9 cellular contexts compared by ENCODE assay signal in the genomic region with DNA sequence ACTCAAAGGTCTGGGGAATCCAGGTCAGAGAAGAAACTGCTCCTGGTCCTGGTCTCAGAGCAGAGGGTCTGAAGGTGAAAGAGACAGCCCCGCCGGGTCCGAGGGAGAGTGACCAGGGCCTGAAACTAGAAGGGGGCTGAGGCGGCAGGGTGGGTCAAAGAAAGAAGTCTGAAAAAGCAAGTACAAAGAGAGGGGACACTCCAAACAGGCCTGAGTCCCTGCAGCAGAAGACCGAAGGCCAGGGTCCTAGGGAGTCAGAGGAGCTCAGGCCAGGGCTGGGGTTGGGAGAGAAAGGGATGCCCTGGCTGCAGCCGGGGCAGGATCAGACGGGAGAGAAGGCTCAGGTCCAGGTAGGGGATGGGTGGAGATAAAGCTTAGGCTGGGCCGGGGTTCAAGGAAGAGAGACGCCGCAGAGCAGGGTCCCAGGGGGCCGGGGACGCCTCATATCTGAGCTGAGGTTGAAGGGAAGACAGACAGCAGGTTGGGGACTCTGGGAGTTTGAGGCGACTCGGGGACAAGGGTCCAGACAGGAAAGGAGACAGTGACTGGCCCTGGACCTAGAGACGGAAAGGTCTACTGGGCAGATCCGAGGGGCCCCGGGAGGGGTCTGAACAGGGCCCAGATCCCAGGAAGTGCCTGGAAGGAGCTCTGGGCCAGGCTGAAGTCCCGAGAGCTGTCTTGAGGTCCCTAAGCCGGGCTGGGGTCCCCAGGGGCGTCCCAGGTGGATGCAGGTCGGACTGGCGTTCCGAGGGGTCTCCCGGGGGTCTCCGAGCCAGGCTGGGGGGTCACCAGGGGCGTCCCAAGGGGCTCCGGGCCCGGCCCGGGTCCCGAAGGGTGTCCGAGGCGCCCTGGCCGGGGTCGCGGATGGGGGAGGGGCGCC. TPM values are rescaled to one million over a fixed set of nuclear protein-coding genes. Genes with fewer than 3 reads are reported as not detected.
DNase-seq lines count a peak whose midpoint lies in the region; ATAC-seq and TF ChIP-seq lines count a peak whose summit lies in the region.
"Had no signal": no experiment of that assay in that cellular context is flagged by ENCODE, and none has a peak within 500 bp of the region (broad histone marks: within the 10 kb centered on the region; RNA-seq: fewer than 3 reads in every experiment).

No MANE protein-coding gene starts in this region.

- no peak for ATAC-seq in HG02884 (IDR thresholded peaks at IDR 0.05; ENCODE audit: unreplicated experiment)

- H3K4me1 ChIP-seq in iPS-20b (ENCODE audit: insufficient read depth, low read length): peaks cover 6% of the 10 kb centered on the region; the same call in 1 of the 2 replicates
- peaks cover 8 to 58% (median 53%) of the 10 kb centered on the region in 5 donors for H3K4me1 ChIP-seq in subcutaneous abdominal adipose tissue (ENCODE audit: control insufficient read depth in 5 of 5, insufficient read depth in 5 of 5, low read length in 5 of 5)

- H3K4me3 Mint-ChIP-seq in HFFc6: peak overlapping the region; percentile 99
- H3K4me3 Mint-ChIP-seq in activated T-helper 2 cell treated with anti-CD3 and anti-CD28 coated beads, Interferon-gamma antibody, Interleukin-2, Interleukin-4, amounts not matched to agents 10 μg/mL and 5 μg/mL and 100 μg/mL, durations not matched to agents 14 hours and 24 hours and 36 hours (ENCODE audit: low read depth): peak overlapping the region; percentile 94

- H3K9me3 ChIP-seq in iPS-20b (ENCODE audit: insufficient read depth, low read depth, low read length): no peaks in the 10 kb centered on the region
- no peaks in the 10 kb centered on the region for H3K9me3 ChIP-seq in subcutaneous abdominal adipose tissue (ENCODE audit: control insufficient read depth in 5 of 5, low read length in 5 of 5)

- no peak overlapping the region for H3K27ac ChIP-seq in iPS-20b (ENCODE audit: low read length)
- peak overlapping the region; percentile 30 for H3K27ac ChIP-seq in subcutaneous abdominal adipose tissue (ENCODE audit: low read depth, low read length)

- H3K9ac ChIP-seq in iPS-20b (ENCODE audit: low read depth, low read length) (peak overlapping the region; percentile 82), subcutaneous abdominal adipose tissue (ENCODE audit: low read length in 5 of 5) (peak overlapping the region; percentile 72 to 96 (median 89))

- peak overlapping the region; percentile 83 for H3K27ac Mint-ChIP-seq in HFFc6
- H3K27ac Mint-ChIP-seq in activated T-helper 2 cell treated with anti-CD3 and anti-CD28 coated beads, Interferon-gamma antibody, Interleukin-2, Interleukin-4, amounts not matched to agents 10 μg/mL and 5 μg/mL and 100 μg/mL, durations not matched to agents 14 hours and 24 hours and 36 hours: peak overlapping the region; percentile 68

- intact Hi-C loops in activated T-helper 2 cell treated with anti-CD3 and anti-CD28 coated beads, Interferon-gamma antibody, Interleukin-2, Interleukin-4, amounts not matched to agents 10 μg/mL and 5 μg/mL and 100 μg/mL, durations not matched to agents 14 hours and 24 hours and 36 hours (cut with micrococcal nuclease): no loop called here

- peaks cover 50% of the 10 kb centered on the region for H3K4me1 Mint-ChIP-seq in HFFc6 (ENCODE audit: low read depth)
- peaks cover 18% of the 10 kb centered on the region for H3K4me1 Mint-ChIP-seq in activated T-helper 2 cell treated with anti-CD3 and anti-CD28 coated beads, Interferon-gamma antibody, Interleukin-2, Interleukin-4, amounts not matched to agents 10 μg/mL and 5 μg/mL and 100 μg/mL, durations not matched to agents 14 hours and 24 hours and 36 hours (ENCODE audit: low read depth)

- H3K4me3 ChIP-seq in AG09309 (ENCODE audit: control insufficient read depth, low read depth, low read length): peak overlapping the region; percentile 96
- peak overlapping the region; percentile 82 for H3K4me3 ChIP-seq in iPS-20b (ENCODE audit: low read length)
- H3K4me3 ChIP-seq in subcutaneous abdominal adipose tissue (ENCODE audit: low read depth in 1 of 5, low read length in 5 of 5): peak overlapping the region; percentile 64 to 80 (median 75)

- H3K36me3 ChIP-seq in iPS-20b (ENCODE audit: insufficient read depth, low read depth, low read length): peaks cover 7% of the 10 kb centered on the region; the same call in 1 of the 2 replicates
- peaks cover 0 to 3% (median 0%) of the 10 kb centered on the region in 5 donors for H3K36me3 ChIP-seq in subcutaneous abdominal adipose tissue (ENCODE audit: control insufficient read depth in 5 of 5, insufficient read depth in 5 of 5, low read length in 5 of 5)

- H3K36me3 Mint-ChIP-seq in HFFc6 (ENCODE audit: low read depth): peaks cover 15% of the 10 kb centered on the region
- peaks cover 11% of the 10 kb centered on the region for H3K36me3 Mint-ChIP-seq in activated T-helper 2 cell treated with anti-CD3 and anti-CD28 coated beads, Interferon-gamma antibody, Interleukin-2, Interleukin-4, amounts not matched to agents 10 μg/mL and 5 μg/mL and 100 μg/mL, durations not matched to agents 14 hours and 24 hours and 36 hours (ENCODE audit: low read depth)

- H3K27me3 Mint-ChIP-seq in HFFc6 (ENCODE audit: insufficient read depth): no peaks in the 10 kb centered on the region; the same call in 1 of the 2 replicates
- H3K27me3 Mint-ChIP-seq in activated T-helper 2 cell treated with anti-CD3 and anti-CD28 coated beads, Interferon-gamma antibody, Interleukin-2, Interleukin-4, amounts not matched to agents 10 μg/mL and 5 μg/mL and 100 μg/mL, durations not matched to agents 14 hours and 24 hours and 36 hours (ENCODE audit: low read depth): no peaks in the 10 kb centered on the region

- TF ChIP-seq CTCF in AG09309 (IDR thresholded peaks at IDR 0.05; ENCODE audit: control insufficient read depth, insufficient read depth, low read depth, low read length, missing control alignments): no peak
- no peak for TF ChIP-seq CTCF in HFFc6 (IDR thresholded peaks at IDR 0.05)

- DNase-seq in AG09309 (ENCODE audit: low read depth): no peak
- no peak for DNase-seq in HFFc6
- no peak for DNase-seq in activated T-helper 2 cell treated with anti-CD3 and anti-CD28 coated beads, Interferon-gamma antibody, Interleukin-2, Interleukin-4, amounts not matched to agents 10 μg/mL and 5 μg/mL and 100 μg/mL, durations not matched to agents 14 hours and 24 hours and 36 hours (ENCODE audit: low spot score)
- no peak for DNase-seq in activated gamma-delta T cell (lab: John Stamatoyannopoulos, UW)
- no peak for DNase-seq in NCI-H748 treated with DMSO at 0.1 percent for 48 hours (lab: John Stamatoyannopoulos, UW)

- H3K27me3 ChIP-seq in iPS-20b (ENCODE audit: insufficient read depth, low read length): no peaks in the 10 kb centered on the region
- no peaks in the 10 kb centered on the region for H3K27me3 ChIP-seq in subcutaneous abdominal adipose tissue (ENCODE audit: control insufficient read depth in 5 of 5, insufficient read depth in 4 of 5, low read length in 5 of 5)

- H3K9me3 Mint-ChIP-seq in HFFc6: no peaks in the 10 kb centered on the region
- no peaks in the 10 kb centered on the region for H3K9me3 Mint-ChIP-seq in activated T-helper 2 cell treated with anti-CD3 and anti-CD28 coated beads, Interferon-gamma antibody, Interleukin-2, Interleukin-4, amounts not matched to agents 10 μg/mL and 5 μg/mL and 100 μg/mL, durations not matched to agents 14 hours and 24 hours and 36 hours

RNA-seq across cellular contexts. Expression of a gene that starts 0.8 kb away (rescaled TPM):
- total RNA-seq in HFFc6 (2021; fragmentation: NEBNext Ultra II Directional; extraction: Animal tissue kit (Norgen Biotek cat#: 25700)): 10 to 100 TPM; 54.6 to 69.4 (median 59.5) TPM
- 58.7 and 61.8 TPM in 2 replicates for total RNA-seq in activated T-helper 2 cell treated with anti-CD3 and anti-CD28 coated beads, Interferon-gamma antibody, Interleukin-2, Interleukin-4, amounts not matched to agents 10 μg/mL and 5 μg/mL and 100 μg/mL, durations not matched to agents 14 hours and 24 hours and 36 hours

RNA-seq across cellular contexts. Expression of a gene that starts 54.4 kb away (rescaled TPM):
- total RNA-seq in HFFc6 (2021; fragmentation: NEBNext Ultra II Directional; extraction: Animal tissue kit (Norgen Biotek cat#: 25700)): not detected
- 0.11 TPM in 2 replicates for total RNA-seq in activated T-helper 2 cell treated with anti-CD3 and anti-CD28 coated beads, Interferon-gamma antibody, Interleukin-2, Interleukin-4, amounts not matched to agents 10 μg/mL and 5 μg/mL and 100 μg/mL, durations not matched to agents 14 hours and 24 hours and 36 hours
- total RNA-seq: left colon had no signal
